ENCODE assay signal across 8 cellular contexts in the genomic region with DNA sequence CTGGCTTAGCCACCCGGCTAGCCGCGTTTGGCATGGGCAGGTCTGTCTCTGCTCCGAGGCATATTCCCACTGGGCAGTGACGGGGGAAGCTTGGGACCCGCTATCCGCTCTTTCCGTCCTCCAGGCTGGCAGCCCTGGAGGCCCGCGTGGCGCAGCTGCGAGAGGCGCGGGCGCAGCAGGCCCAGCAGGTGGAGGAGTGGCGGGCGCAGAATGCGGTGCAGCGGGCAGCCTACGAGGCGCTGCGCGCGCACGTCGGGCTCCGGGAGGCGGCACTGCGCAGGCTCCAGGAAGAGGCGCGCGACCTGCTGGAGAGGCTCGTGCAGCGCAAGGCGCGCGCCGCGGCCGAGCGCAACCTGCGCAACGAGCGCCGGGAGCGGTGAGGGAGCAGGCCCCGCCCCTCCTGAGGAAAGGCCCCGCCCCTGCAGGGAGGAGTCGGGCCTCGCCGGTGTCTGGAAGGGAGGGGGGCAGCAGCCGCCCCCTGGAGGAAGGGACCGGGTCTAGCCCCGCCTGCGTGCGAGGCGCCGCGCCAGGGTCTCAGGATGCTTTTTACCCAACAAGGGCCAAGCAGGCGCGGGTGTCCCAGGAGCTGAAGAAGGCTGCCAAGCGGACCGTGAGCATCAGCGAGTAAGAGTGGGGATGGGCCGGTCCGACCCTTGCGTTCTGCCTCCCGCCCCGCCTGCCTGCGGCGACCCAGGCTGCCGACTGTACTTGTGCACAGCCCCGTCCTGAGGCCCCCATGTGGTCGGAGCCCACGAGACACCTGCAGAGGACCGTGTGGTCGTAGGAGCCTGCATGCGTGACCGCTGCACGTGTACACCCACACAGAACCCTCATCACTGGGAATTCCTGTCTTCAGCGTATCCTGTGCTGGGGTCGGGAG. TPM values are rescaled to one million over a fixed set of nuclear protein-coding genes. Genes with fewer than 3 reads are reported as not detected.
DNase-seq lines count a peak whose midpoint lies in the region; ATAC-seq and TF ChIP-seq lines count a peak whose summit lies in the region.

No MANE protein-coding gene starts in this region.

- H3K4me3 ChIP-seq in fibroblast of villous mesenchyme (ENCODE audit: low read depth, low read length), result peak overlapping the region; percentile 62
- peak overlapping the region; percentile 71 for H3K4me3 ChIP-seq in neural cell (ENCODE audit: low read length)

- H2AFZ ChIP-seq in neural cell (ENCODE audit: low read depth, low read length), result peak overlapping the region; percentile 62

- DNase-seq in activated naive CD4-positive, alpha-beta T cell (lab: John Stamatoyannopoulos, UW), result peak; percentile 62 to 94 (median 80)
- DNase-seq in fibroblast of villous mesenchyme (ENCODE audit: low read depth), result peak; percentile 87
- DNase-seq in stimulated activated naive CD4-positive, alpha-beta T cell treated with Interleukin-2 at 50 U/mL for 16 hours (lab: John Stamatoyannopoulos, UW), result peak; percentile 83
- DNase-seq in GF-D8 (lab: John Stamatoyannopoulos, UW), result no peak

- no peaks in the 10 kb centered on the region for H3K79me2 ChIP-seq in neural cell (replicated peaks; ENCODE audit: insufficient read depth, low read length)

- H3K36me3 ChIP-seq in ES-I3 (ENCODE audit: insufficient read depth, low read length), result no peaks in the 10 kb centered on the region
- no peaks in the 10 kb centered on the region for H3K36me3 ChIP-seq in neural cell (ENCODE audit: insufficient read depth, low read length)

- H4K20me1 ChIP-seq in neural cell (ENCODE audit: insufficient read depth), result no peaks in the 10 kb centered on the region

- ATAC-seq in HG03175 (IDR thresholded peaks at IDR 0.05; ENCODE audit: unreplicated experiment), result peak; percentile 61

- H3K27me3 ChIP-seq in neural cell (ENCODE audit: insufficient read depth, low read depth, low read length), result no peaks in the 10 kb centered on the region

- peaks cover 4% of the 10 kb centered on the region for H3K4me1 ChIP-seq in ES-I3 (ENCODE audit: insufficient read depth, low read length)

- H3K4me2 ChIP-seq in neural cell (ENCODE audit: low read length), result peak overlapping the region; percentile 9

- H3K9ac ChIP-seq in ES-I3 (ENCODE audit: low read depth, low read length) (peak overlapping the region; percentile 55), neural cell (ENCODE audit: low read length) (peak overlapping the region; percentile 64)

- H3K9me3 ChIP-seq in ES-I3 (ENCODE audit: control insufficient read depth, insufficient read depth, low read length), result no peaks in the 10 kb centered on the region
- H3K9me3 ChIP-seq in neural cell (ENCODE audit: low read length), result no peaks in the 10 kb centered on the region

- H3F3A ChIP-seq in neural cell (ENCODE audit: insufficient read depth, low read length, poor library complexity, severe bottlenecking), result no peaks in the 10 kb centered on the region

- peak; percentile 15 for TF ChIP-seq EP300 in neural cell (conservative IDR thresholded peaks at IDR 0.05; ENCODE audit: poor library complexity, severe bottlenecking)

- TF ChIP-seq CTCF in fibroblast of villous mesenchyme (IDR thresholded peaks at IDR 0.05; ENCODE audit: insufficient read depth, low read depth, low read length), result peak; percentile 9
- TF ChIP-seq CTCF in neural cell (IDR thresholded peaks at IDR 0.05; ENCODE audit: poor library complexity, severe bottlenecking), result peak; percentile 53

- peak; percentile 44 for TF ChIP-seq RAD21 in neural cell (conservative IDR thresholded peaks at IDR 0.05)

- H3K27ac ChIP-seq in neural cell (ENCODE audit: low read length), result peak overlapping the region; percentile 47

- H3K9me2 ChIP-seq in neural cell (ENCODE audit: insufficient read depth, low read length), result no peaks in the 10 kb centered on the region

TF ChIP-seq in PFSK-1, 5 proteins besides CTCF, POLR2A, EP300 and RAD21:
- TF ChIP-seq POLR2AphosphoS5 (IDR thresholded peaks at IDR 0.05; ENCODE audit: low read depth, low read length) (peak; percentile 78), FOXP2 (optimal IDR thresholded peaks at IDR 0.05; ENCODE audit: borderline replicate concordance, extremely low read depth, extremely low read length, insufficient read depth) (peak; percentile 87)
- TF ChIP-seq, protein P1, sequence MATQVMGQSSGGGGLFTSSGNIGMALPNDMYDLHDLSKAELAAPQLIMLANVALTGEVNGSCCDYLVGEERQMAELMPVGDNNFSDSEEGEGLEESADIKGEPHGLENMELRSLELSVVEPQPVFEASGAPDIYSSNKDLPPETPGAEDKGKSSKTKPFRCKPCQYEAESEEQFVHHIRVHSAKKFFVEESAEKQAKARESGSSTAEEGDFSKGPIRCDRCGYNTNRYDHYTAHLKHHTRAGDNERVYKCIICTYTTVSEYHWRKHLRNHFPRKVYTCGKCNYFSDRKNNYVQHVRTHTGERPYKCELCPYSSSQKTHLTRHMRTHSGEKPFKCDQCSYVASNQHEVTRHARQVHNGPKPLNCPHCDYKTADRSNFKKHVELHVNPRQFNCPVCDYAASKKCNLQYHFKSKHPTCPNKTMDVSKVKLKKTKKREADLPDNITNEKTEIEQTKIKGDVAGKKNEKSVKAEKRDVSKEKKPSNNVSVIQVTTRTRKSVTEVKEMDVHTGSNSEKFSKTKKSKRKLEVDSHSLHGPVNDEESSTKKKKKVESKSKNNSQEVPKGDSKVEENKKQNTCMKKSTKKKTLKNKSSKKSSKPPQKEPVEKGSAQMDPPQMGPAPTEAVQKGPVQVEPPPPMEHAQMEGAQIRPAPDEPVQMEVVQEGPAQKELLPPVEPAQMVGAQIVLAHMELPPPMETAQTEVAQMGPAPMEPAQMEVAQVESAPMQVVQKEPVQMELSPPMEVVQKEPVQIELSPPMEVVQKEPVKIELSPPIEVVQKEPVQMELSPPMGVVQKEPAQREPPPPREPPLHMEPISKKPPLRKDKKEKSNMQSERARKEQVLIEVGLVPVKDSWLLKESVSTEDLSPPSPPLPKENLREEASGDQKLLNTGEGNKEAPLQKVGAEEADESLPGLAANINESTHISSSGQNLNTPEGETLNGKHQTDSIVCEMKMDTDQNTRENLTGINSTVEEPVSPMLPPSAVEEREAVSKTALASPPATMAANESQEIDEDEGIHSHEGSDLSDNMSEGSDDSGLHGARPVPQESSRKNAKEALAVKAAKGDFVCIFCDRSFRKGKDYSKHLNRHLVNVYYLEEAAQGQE (IDR thresholded peaks at IDR 0.05; ENCODE audit: insufficient read depth in 1 of 2, low read depth in 2 of 2, low read length in 2 of 2), result no peak

TF ChIP-seq in neural cell, 6 proteins besides CTCF, POLR2A, EP300 and RAD21:
- TF ChIP-seq MXI1 (conservative IDR thresholded peaks at IDR 0.05; ENCODE audit: poor library complexity, severe bottlenecking), result peak; percentile 65
- TF ChIP-seq SMC3 (conservative IDR thresholded peaks at IDR 0.05; ENCODE audit: poor library complexity), result peak; percentile 57
- no peak for TF ChIP-seq TAF1 (IDR thresholded peaks at IDR 0.05; ENCODE audit: low read depth)
- no peak for TF ChIP-seq EZH2 (IDR thresholded peaks at IDR 0.05; ENCODE audit: borderline replicate concordance, insufficient read depth, low read length, poor library complexity, severe bottlenecking)
- TF ChIP-seq POLR2AphosphoS5 (IDR thresholded peaks at IDR 0.05), result peak; percentile 87
- TF ChIP-seq, protein P1 (IDR thresholded peaks at IDR 0.05; ENCODE audit: borderline replicate concordance), result peak; percentile 35

RNA-seq across cellular contexts. Expression of a gene that starts 7.9 kb away (rescaled TPM):
- polyA plus RNA-seq in PFSK-1 (2012; ENCODE audit: insufficient read length, low read depth), result 2.8 TPM
- total RNA-seq in fibroblast of villous mesenchyme, result 6.8 and 11.2 TPM in 2 replicates
- polyA plus RNA-seq in neural cell, result 9.4 and 10.6 TPM in 2 replicates
- 3.2 and 6.3 TPM in 2 replicates for polyA minus RNA-seq in neural cell

RNA-seq across cellular contexts. Expression of a gene that starts 28.3 kb away (rescaled TPM):
- polyA plus RNA-seq in PFSK-1 (2012; ENCODE audit: insufficient read length, low read depth), result 76.4 TPM
- 22.5 and 34.5 TPM in 2 replicates for total RNA-seq in fibroblast of villous mesenchyme
- 24.1 and 29.0 TPM in 2 replicates for polyA plus RNA-seq in neural cell
- polyA minus RNA-seq in neural cell, result 22.2 and 22.3 TPM in 2 replicates
